Comparison of ENCODE assay signal across 10 cellular contexts in the genomic region with DNA sequence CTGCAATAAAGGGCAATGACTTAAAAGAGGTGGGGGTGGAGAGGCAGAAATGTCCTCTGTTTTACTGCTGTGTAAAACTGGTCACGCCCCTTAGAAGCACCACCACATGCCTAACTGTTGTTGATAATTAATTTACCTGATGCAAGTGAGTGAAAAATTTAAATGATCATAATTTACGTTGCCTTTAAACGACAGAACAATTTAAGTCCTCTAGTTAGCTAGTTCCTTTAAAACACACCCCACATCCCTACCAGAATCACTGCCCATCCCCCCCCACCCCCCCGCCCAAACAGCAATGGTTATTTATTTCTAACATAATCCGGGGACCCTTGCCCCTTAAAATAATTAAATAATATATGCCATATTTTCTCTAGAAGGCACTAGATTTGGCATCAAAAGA. TPM values are rescaled to one million over a fixed set of nuclear protein-coding genes. Genes with fewer than 3 reads are reported as not detected.
DNase-seq lines count a peak whose midpoint lies in the region; ATAC-seq and TF ChIP-seq lines count a peak whose summit lies in the region.
"Had no signal": no experiment of that assay in that cellular context is flagged by ENCODE, and none has a peak within 500 bp of the region (broad histone marks: within the 10 kb centered on the region; RNA-seq: fewer than 3 reads in every experiment).

No MANE protein-coding gene starts in this region.

- WGBS in heart left ventricle, 4 donors = 92 to 96% (median 95%) methylated on average over 5 of the region's 5 CpGs
- 95 to 97% methylated on average over 5 of the region's 5 CpGs for WGBS in tibial nerve, 2 donors
- WGBS in lower leg skin, 2 donors = 94 to 96% methylated on average over 5 of the region's 5 CpGs

- H3K27ac ChIP-seq in heart left ventricle = peak overlapping the region in 7 of 12 donors; percentile 94 to 99 (median 98)
- peak overlapping the region; percentile 94 for H3K27ac ChIP-seq in angular gyrus (ENCODE audit: low read depth, low read length)
- H3K27ac ChIP-seq in naive thymus-derived CD4-positive, alpha-beta T cell (ENCODE audit: low read depth, low read length) = peak overlapping the region; percentile 99
- H3K27ac ChIP-seq in tibial nerve = peak overlapping the region; percentile 95 to 98 (median 96)
- H3K27ac ChIP-seq in brain microvascular endothelial cell = no peak overlapping the region

- TF ChIP-seq POLR2A in heart left ventricle (IDR thresholded peaks at IDR 0.05) = no peak
- TF ChIP-seq POLR2A in tibial nerve (IDR thresholded peaks at IDR 0.05) = no peak
- no peak for TF ChIP-seq POLR2A in lower leg skin (IDR thresholded peaks at IDR 0.05)

- intact Hi-C loops in heart left ventricle (cut with DNase I) = loop anchor here in 3 of 10 donors (10.0 kb wide), 2 partner anchors 111 to 211 kb away; a partner anchor contains a TSS
- intact Hi-C loops in left cardiac atrium (cut with DNase I) = no loop called here
- intact Hi-C loops in naive thymus-derived CD4-positive, alpha-beta T cell (cut with micrococcal nuclease) = loop anchor here (5.0 kb wide), 2 partner anchors 691 to 1336 kb away; a partner anchor contains a TSS
- intact Hi-C loops in lower leg skin (cut with DNase I; ENCODE audit: low total_unique reads) = no loop called here

- POLR2A ChIA-PET in naive thymus-derived CD4-positive, alpha-beta T cell (lab: Charles Lee) = interaction anchor here (0.8 to 2.4 kb wide), 3 partner anchors 11 to 244 kb away, joined by 3 to 28 read pairs (median 9); a partner anchor contains a TSS

- TF ChIP-seq CTCF in heart left ventricle (IDR thresholded peaks at IDR 0.05) (no peak), tibial nerve (IDR thresholded peaks at IDR 0.05) (no peak), lower leg skin (IDR thresholded peaks at IDR 0.05) (no peak), brain microvascular endothelial cell (IDR thresholded peaks at IDR 0.05; ENCODE audit: low read depth, low read length, missing control alignments) (no peak)

- H3K9me3 Mint-ChIP-seq in naive thymus-derived CD4-positive, alpha-beta T cell = peaks cover 0 to 18% (median 4%) of the 10 kb centered on the region in 11 donors

- H3K4me1 Mint-ChIP-seq in naive thymus-derived CD4-positive, alpha-beta T cell = peaks cover 4 to 39% (median 34%) of the 10 kb centered on the region in 7 donors

- no peak for ATAC-seq in heart left ventricle
- no peak for ATAC-seq in left cardiac atrium
- no peak for ATAC-seq in naive thymus-derived CD4-positive, alpha-beta T cell

- peak overlapping the region in 8 of 10 donors; percentile 25 to 100 (median 61) for H3K4me3 Mint-ChIP-seq in naive thymus-derived CD4-positive, alpha-beta T cell

- peak overlapping the region; percentile 29 to 100 (median 98) for H3K27ac Mint-ChIP-seq in naive thymus-derived CD4-positive, alpha-beta T cell

- H3K27me3 ChIP-seq in heart left ventricle = no peaks in the 10 kb centered on the region
- H3K27me3 ChIP-seq in naive thymus-derived CD4-positive, alpha-beta T cell (ENCODE audit: control insufficient read depth in 2 of 2, insufficient read depth in 2 of 2, low read length in 2 of 2) = no peaks in the 10 kb centered on the region
- no peaks in the 10 kb centered on the region for H3K27me3 ChIP-seq in tibial nerve
- no peaks in the 10 kb centered on the region for H3K27me3 ChIP-seq in brain microvascular endothelial cell (replicated peaks)
- H3K27me3 ChIP-seq: thyroid gland had no signal

- H3K4me1 ChIP-seq in heart left ventricle (peaks cover 9 to 32% (median 22%) of the 10 kb centered on the region in 12 donors), tibial nerve (peaks cover 0 to 31% (median 13%) of the 10 kb centered on the region in 4 donors)
- peaks cover 15 to 24% of the 10 kb centered on the region in 2 donors for H3K4me1 ChIP-seq in naive thymus-derived CD4-positive, alpha-beta T cell (ENCODE audit: control insufficient read depth in 2 of 2, insufficient read depth in 2 of 2, low read length in 2 of 2)

- H3K36me3 ChIP-seq in heart left ventricle (no peaks in the 10 kb centered on the region), tibial nerve (no peaks in the 10 kb centered on the region), brain microvascular endothelial cell (replicated peaks) (no peaks in the 10 kb centered on the region)
- peaks cover 0 to 5% (median 0%) of the 10 kb centered on the region in 3 experiments for H3K36me3 ChIP-seq in naive thymus-derived CD4-positive, alpha-beta T cell (ENCODE audit: control insufficient read depth in 2 of 3, insufficient read depth in 3 of 3, low read length in 3 of 3)
- H3K36me3 ChIP-seq: thyroid gland had no signal

- H3K4me3 ChIP-seq in heart left ventricle = peak overlapping the region in 3 of 12 donors; percentile 72 to 82 (median 81)
- no peak overlapping the region for H3K4me3 ChIP-seq in naive thymus-derived CD4-positive, alpha-beta T cell (ENCODE audit: low read length)
- no peak overlapping the region for H3K4me3 ChIP-seq in tibial nerve
- no peak overlapping the region for H3K4me3 ChIP-seq in lower leg skin (ENCODE audit: low read depth, poor library complexity, severe bottlenecking)
- no peak overlapping the region for H3K4me3 ChIP-seq in brain microvascular endothelial cell (ENCODE audit: low read depth, low read length)

- TF ChIP-seq EP300 in tibial nerve (IDR thresholded peaks at IDR 0.05) = no peak

- DNase-seq in heart left ventricle (no peak), left cardiac atrium (no peak), tibial nerve (ENCODE audit: low spot score in 2 of 2) (no peak), lower leg skin (ENCODE audit: low spot score in 2 of 2) (no peak), DMS53 (lab: John Stamatoyannopoulos, UW) (no peak), brain microvascular endothelial cell (no peak)
- DNase-seq in naive thymus-derived CD4-positive, alpha-beta T cell = no peak

- peaks cover 0 to 4% (median 0%) of the 10 kb centered on the region in 12 donors for H3K9me3 ChIP-seq in heart left ventricle
- H3K9me3 ChIP-seq in naive thymus-derived CD4-positive, alpha-beta T cell (ENCODE audit: control insufficient read depth in 2 of 3, low read length in 3 of 3) = no peaks in the 10 kb centered on the region
- H3K9me3 ChIP-seq in tibial nerve = no peaks in the 10 kb centered on the region
- H3K9me3 ChIP-seq: thyroid gland had no signal

- H3K36me3 Mint-ChIP-seq in naive thymus-derived CD4-positive, alpha-beta T cell = peaks cover 0 to 21% (median 4%) of the 10 kb centered on the region in 5 donors

- CTCF ChIA-PET in naive thymus-derived CD4-positive, alpha-beta T cell (lab: Charles Lee) = no interaction called here

- in situ Hi-C loops in brain microvascular endothelial cell (cut with HindIII; ENCODE audit: low pct_ligation_motif_present, low sequenced_read_pairs) = no loop called here

- peaks cover 0 to 9% (median 0%) of the 10 kb centered on the region in 5 donors for H3K27me3 Mint-ChIP-seq in naive thymus-derived CD4-positive, alpha-beta T cell
- H3K27me3 Mint-ChIP-seq: activated T-cell treated with anti-CD3 and anti-CD28 coated beads, Interleukin-2, amount 50 U/mL, for 24 hours had no signal

RNA-seq across cellular contexts. Expression of a gene that starts 0.7 kb away (rescaled TPM):
- total RNA-seq in heart left ventricle (10 to 100 TPM; 19.9 to 48.8 (median 39.9) TPM), left cardiac atrium (10 to 100 TPM; 33.7 to 45.3 TPM), tibial nerve (10 to 100 TPM; 26.1 to 53.8 (median 37.1) TPM), lower leg skin (10 to 100 TPM; 23.5 to 31.9 (median 28.0) TPM)
- polyA plus RNA-seq in heart left ventricle = 10 to 100 TPM; 23.9 to 69.6 TPM
- total RNA-seq in naive thymus-derived CD4-positive, alpha-beta T cell = 10 to 100 TPM; 50.6 to 86.1 (median 73.7) TPM
- polyA plus RNA-seq in naive thymus-derived CD4-positive, alpha-beta T cell = 100 to 1,000 TPM in 1 of 2 donors, 10 to 100 TPM in 1; 71.8 to 104 TPM

RNA-seq across cellular contexts. Expression of a gene that starts 9.8 kb away (rescaled TPM):
- 100 to 1,000 TPM in 1 of 9 donors, 10 to 100 TPM in 8; 25.3 to 103 (median 69.4) TPM for total RNA-seq in heart left ventricle
- 100 to 1,000 TPM in 1 of 2 donors, 10 to 100 TPM in 1; 64.6 to 154 TPM for polyA plus RNA-seq in heart left ventricle
- 10 to 100 TPM; 45.1 to 66.4 TPM for total RNA-seq in left cardiac atrium
- 10 to 100 TPM; 13.5 to 43.5 (median 31.0) TPM for total RNA-seq in naive thymus-derived CD4-positive, alpha-beta T cell
- 10 to 100 TPM; 16.3 to 16.6 TPM for polyA plus RNA-seq in naive thymus-derived CD4-positive, alpha-beta T cell
- total RNA-seq in tibial nerve = 10 to 100 TPM in 2 of 4 donors, 1 to 10 TPM in 2; 6.7 to 12.6 (median 9.3) TPM
- total RNA-seq in lower leg skin = 1 to 10 TPM; 4.1 to 9.7 (median 6.6) TPM

Comparison
In these comparisons a context has a peak if more than half of its experiments do, and no peak if none do; other contexts are left out.
1. intact Hi-C loops: an anchor here in naive thymus-derived CD4-positive, alpha-beta T cell (5.0 kb wide); none called in left cardiac atrium and lower leg skin.